Comparison of ENCODE assay signal across 19 cellular contexts in the genomic region with DNA sequence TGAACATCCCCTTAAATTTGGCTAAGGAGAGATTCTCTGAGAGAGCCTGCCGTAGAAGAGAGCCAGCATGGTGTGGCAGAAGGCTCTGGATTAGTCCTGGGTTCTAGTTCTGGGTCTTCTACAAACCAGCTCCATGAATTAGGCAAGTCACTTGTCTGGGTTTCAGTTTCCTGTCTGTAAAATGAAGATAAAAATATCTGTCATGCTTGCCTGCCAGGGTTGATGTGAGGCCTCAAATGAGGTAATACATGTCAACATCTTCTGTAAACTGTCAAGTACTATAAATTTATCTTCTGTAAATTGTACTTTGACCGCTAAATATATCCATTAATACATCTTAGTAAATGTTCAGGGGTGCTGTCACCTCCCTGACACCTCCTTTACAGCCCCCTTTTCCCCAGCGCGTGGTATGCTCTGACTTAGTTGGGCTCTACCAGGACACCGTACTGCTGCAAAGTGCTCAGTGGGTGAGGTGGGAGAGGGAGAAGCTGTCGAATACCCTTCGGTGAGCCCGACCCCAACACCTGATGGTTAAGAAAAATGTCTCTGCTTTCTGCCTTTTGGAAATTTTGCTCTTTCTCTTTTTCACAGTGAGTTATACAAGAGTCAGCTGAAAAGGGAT. TPM values are rescaled to one million over a fixed set of nuclear protein-coding genes. Genes with fewer than 3 reads are reported as not detected.
DNase-seq lines count a peak whose midpoint lies in the region; ATAC-seq and TF ChIP-seq lines count a peak whose summit lies in the region.
"Had no signal": no experiment of that assay in that cellular context is flagged by ENCODE, and none has a peak within 500 bp of the region (broad histone marks: within the 10 kb centered on the region; RNA-seq: fewer than 3 reads in every experiment).

No MANE protein-coding gene starts in this region.

- no peak for DNase-seq in activated CD4-positive, alpha-beta memory T cell treated with anti-CD3 and anti-CD28 coated beads, Interleukin-2, amount 10 ng/mL, durations not matched to agents 7 days and 5 days
- no peak for DNase-seq in activated CD4-positive, alpha-beta memory T cell treated with anti-CD3 and anti-CD28 coated beads for 36 hours
- DNase-seq in NOMO-1 (lab: John Stamatoyannopoulos, UW; ENCODE audit: unreplicated experiment in 2 of 2) = peak; percentile 66 to 88
- DNase-seq in endothelial cell (ENCODE audit: low spot score) = no peak
- DNase-seq in gastrocnemius medialis = no peak
- no peak for DNase-seq in tibial nerve (ENCODE audit: low spot score in 2 of 2)
- DNase-seq in H7 = no peak
- DNase-seq: activated T-cell treated with anti-CD3 and anti-CD28 coated beads, Interleukin-2, amount 50 U/mL, for 48 hours; head of caudate nucleus; IMR-90; left lung; NCI-H146; NCI-H748 treated with DMSO at 0.1 percent for 48 hours; SJCRH30; stimulated activated CD4-positive, alpha-beta T cell treated with anti-CD3 and anti-CD28 coated beads, Interleukin-12 subunit alpha, Interleukin-12 subunit beta, amount 100 ng/mL, for 4 hours; transverse colon had no signal

- TF ChIP-seq CTCF in endothelial cell (IDR thresholded peaks at IDR 0.05; ENCODE audit: unreplicated experiment) = no peak
- no peak for TF ChIP-seq CTCF in gastrocnemius medialis (IDR thresholded peaks at IDR 0.05 in 4 of 5, conservative IDR thresholded peaks at IDR 0.05 in 1 of 5)
- no peak for TF ChIP-seq CTCF in tibial nerve (IDR thresholded peaks at IDR 0.05)

- peak overlapping the region; percentile 59 for H3K27ac Mint-ChIP-seq in activated CD4-positive, alpha-beta memory T cell treated with anti-CD3 and anti-CD28 coated beads, Interleukin-2, amount 10 ng/mL, durations not matched to agents 7 days and 5 days
- no peak overlapping the region for H3K27ac Mint-ChIP-seq in activated CD4-positive, alpha-beta memory T cell treated with anti-CD3 and anti-CD28 coated beads for 36 hours
- H3K27ac Mint-ChIP-seq in endothelial cell (ENCODE audit: unreplicated experiment) = no peak overlapping the region

- TF ChIP-seq POLR2A in gastrocnemius medialis (IDR thresholded peaks at IDR 0.05) (no peak), tibial nerve (IDR thresholded peaks at IDR 0.05) (no peak)

- POLR2A ChIA-PET in activated CD4-positive, alpha-beta memory T cell treated with anti-CD3 and anti-CD28 coated beads, Interleukin-2, amount 10 ng/mL, durations not matched to agents 7 days and 5 days (lab: Charles Lee) = interaction anchor here (0.6 to 3.0 kb wide), 4 partner anchors 7 to 56 kb away, joined by 3 to 22 read pairs (median 4); partner anchors contain the start of gene RBX1
- POLR2A ChIA-PET in activated CD4-positive, alpha-beta memory T cell treated with anti-CD3 and anti-CD28 coated beads for 36 hours (lab: Charles Lee) = interaction anchor here (1.3 to 2.2 kb wide), 3 partner anchors 8 to 15 kb away, joined by 3 to 7 read pairs (median 5); partner anchors contain the start of gene RBX1

- ATAC-seq in gastrocnemius medialis (peak; percentile 39 to 91), GM18867 (IDR thresholded peaks at IDR 0.05; ENCODE audit: unreplicated experiment) (no peak)
- ATAC-seq: WTC11 had no signal

- no peak overlapping the region for H3K4me3 Mint-ChIP-seq in activated CD4-positive, alpha-beta memory T cell treated with anti-CD3 and anti-CD28 coated beads, Interleukin-2, amount 10 ng/mL, durations not matched to agents 7 days and 5 days
- no peak overlapping the region for H3K4me3 Mint-ChIP-seq in activated CD4-positive, alpha-beta memory T cell treated with anti-CD3 and anti-CD28 coated beads for 36 hours
- peak overlapping the region; percentile 12 for H3K4me3 Mint-ChIP-seq in endothelial cell (ENCODE audit: unreplicated experiment)
- H3K4me3 Mint-ChIP-seq: WTC11 had no signal

- H3K27me3 Mint-ChIP-seq in activated CD4-positive, alpha-beta memory T cell treated with anti-CD3 and anti-CD28 coated beads, Interleukin-2, amount 10 ng/mL, durations not matched to agents 7 days and 5 days = no peaks in the 10 kb centered on the region
- H3K27me3 Mint-ChIP-seq in activated CD4-positive, alpha-beta memory T cell treated with anti-CD3 and anti-CD28 coated beads for 36 hours = no peaks in the 10 kb centered on the region
- no peaks in the 10 kb centered on the region for H3K27me3 Mint-ChIP-seq in endothelial cell (ENCODE audit: unreplicated experiment)

- no peak overlapping the region for H3K4me3 ChIP-seq in gastrocnemius medialis
- no peak overlapping the region for H3K4me3 ChIP-seq in tibial nerve
- H3K4me3 ChIP-seq in H7 (ENCODE audit: insufficient read depth, low read depth, low read length) = no peak overlapping the region
- H3K4me3 ChIP-seq: breast epithelium, left lung, SJCRH30, transverse colon had no signal

- H3K27ac ChIP-seq in gastrocnemius medialis = peak overlapping the region; percentile 30 to 48 (median 42)
- no peak overlapping the region for H3K27ac ChIP-seq in tibial nerve
- H3K27ac ChIP-seq: breast epithelium, SJCRH30, transverse colon had no signal

- H3K36me3 ChIP-seq in gastrocnemius medialis (peaks cover 0 to 78% of the 10 kb centered on the region in 2 donors), tibial nerve (peaks cover 0 to 86% (median 0%) of the 10 kb centered on the region in 3 donors), H7 (replicated peaks; ENCODE audit: control insufficient read depth, insufficient read depth, low read length) (peaks cover 17% of the 10 kb centered on the region)
- H3K36me3 ChIP-seq: breast epithelium had no signal

- H3K9me3 ChIP-seq in gastrocnemius medialis = no peaks in the 10 kb centered on the region
- no peaks in the 10 kb centered on the region for H3K9me3 ChIP-seq in tibial nerve
- H3K9me3 ChIP-seq: breast epithelium, left lung, SJCRH30, transverse colon had no signal

- in situ Hi-C loops in gastrocnemius medialis (cut with MboI; ENCODE audit: low sequenced_read_pairs in 4 of 4) = no loop called here

- no peak for TF ChIP-seq EP300 in tibial nerve (IDR thresholded peaks at IDR 0.05)

- H3K9me3 Mint-ChIP-seq in activated CD4-positive, alpha-beta memory T cell treated with anti-CD3 and anti-CD28 coated beads, Interleukin-2, amount 10 ng/mL, durations not matched to agents 7 days and 5 days = no peaks in the 10 kb centered on the region
- H3K9me3 Mint-ChIP-seq in activated CD4-positive, alpha-beta memory T cell treated with anti-CD3 and anti-CD28 coated beads for 36 hours = no peaks in the 10 kb centered on the region
- no peaks in the 10 kb centered on the region for H3K9me3 Mint-ChIP-seq in endothelial cell (ENCODE audit: unreplicated experiment)
- H3K9me3 Mint-ChIP-seq: WTC11 had no signal

- H3K27me3 ChIP-seq in gastrocnemius medialis = no peaks in the 10 kb centered on the region
- no peaks in the 10 kb centered on the region for H3K27me3 ChIP-seq in tibial nerve
- no peaks in the 10 kb centered on the region for H3K27me3 ChIP-seq in H7 (ENCODE audit: control insufficient read depth, insufficient read depth, low read length)
- H3K27me3 ChIP-seq: breast epithelium, left lung, SJCRH30, transverse colon had no signal

- intact Hi-C loops in activated CD4-positive, alpha-beta memory T cell treated with anti-CD3 and anti-CD28 coated beads for 36 hours (cut with micrococcal nuclease) = no loop called here
- intact Hi-C loops in gastrocnemius medialis (cut with DNase I; ENCODE audit: low total_unique reads) = no loop called here

- H3K36me3 Mint-ChIP-seq in activated CD4-positive, alpha-beta memory T cell treated with anti-CD3 and anti-CD28 coated beads, Interleukin-2, amount 10 ng/mL, durations not matched to agents 7 days and 5 days (ENCODE audit: low read depth) = peaks cover 52% of the 10 kb centered on the region
- H3K36me3 Mint-ChIP-seq in activated CD4-positive, alpha-beta memory T cell treated with anti-CD3 and anti-CD28 coated beads for 36 hours = peaks cover 34% of the 10 kb centered on the region
- H3K36me3 Mint-ChIP-seq in endothelial cell (ENCODE audit: low read depth, unreplicated experiment) = peaks cover 30% of the 10 kb centered on the region

- H3K4me1 ChIP-seq in gastrocnemius medialis (peaks cover 8 to 9% of the 10 kb centered on the region in 2 donors), tibial nerve (peaks cover 0 to 8% (median 0%) of the 10 kb centered on the region in 4 donors)
- H3K4me1 ChIP-seq: breast epithelium, SJCRH30, transverse colon had no signal

- WGBS in tibial nerve, 2 donors = 91 to 94% methylated on average over 8 of the region's 8 CpGs

- peaks cover 20% of the 10 kb centered on the region for H3K4me1 Mint-ChIP-seq in activated CD4-positive, alpha-beta memory T cell treated with anti-CD3 and anti-CD28 coated beads, Interleukin-2, amount 10 ng/mL, durations not matched to agents 7 days and 5 days
- H3K4me1 Mint-ChIP-seq in activated CD4-positive, alpha-beta memory T cell treated with anti-CD3 and anti-CD28 coated beads for 36 hours (ENCODE audit: low read depth) = peaks cover 2% of the 10 kb centered on the region
- peaks cover 5% of the 10 kb centered on the region for H3K4me1 Mint-ChIP-seq in endothelial cell (ENCODE audit: unreplicated experiment)
- H3K4me1 Mint-ChIP-seq: WTC11 had no signal

- CTCF ChIA-PET in activated CD4-positive, alpha-beta memory T cell treated with anti-CD3 and anti-CD28 coated beads, Interleukin-2, amount 10 ng/mL, durations not matched to agents 7 days and 5 days (lab: Charles Lee) = interaction anchor here (2.1 kb wide), 1 partner anchor 43 kb away, joined by 5 read pairs; no protein-coding TSS in a partner anchor
- CTCF ChIA-PET in activated CD4-positive, alpha-beta memory T cell treated with anti-CD3 and anti-CD28 coated beads for 36 hours (lab: Charles Lee) = no interaction called here

RNA-seq across cellular contexts. Expression of gene RBX1, which starts 14.9 kb away (rescaled TPM):
- total RNA-seq in activated CD4-positive, alpha-beta memory T cell treated with anti-CD3 and anti-CD28 coated beads, Interleukin-2, amount 10 ng/mL, durations not matched to agents 7 days and 5 days = 10 to 100 TPM; 80.7 TPM
- total RNA-seq in activated CD4-positive, alpha-beta memory T cell treated with anti-CD3 and anti-CD28 coated beads for 36 hours = 10 to 100 TPM; 96.9 to 99.4 TPM
- total RNA-seq in endothelial cell (ENCODE audit: unreplicated experiment) (74.3 TPM), gastrocnemius medialis (10 to 100 TPM; 36.1 to 53.0 (median 46.7) TPM), tibial nerve (10 to 100 TPM; 27.7 to 62.6 (median 33.9) TPM)
- total RNA-seq in H7 (2014; rRNA removed; shearing (Covaris generic)) = 64.5 and 72.7 TPM in 2 replicates

Comparison
In these comparisons a context has a peak if more than half of its experiments do, and no peak if none do; other contexts are left out.
1. DNase-seq: peak in NOMO-1 (2 of 2); none in activated CD4-positive, alpha-beta memory T cell treated with anti-CD3 and anti-CD28 coated beads, Interleukin-2, amount 10 ng/mL, durations not matched to agents 7 days and 5 days (single experiment), activated CD4-positive, alpha-beta memory T cell treated with anti-CD3 and anti-CD28 coated beads for 36 hours (single experiment), endothelial cell (single experiment), gastrocnemius medialis (0 of 2), tibial nerve (0 of 2) and H7 (single experiment).
2. H3K27ac ChIP-seq: peak in gastrocnemius medialis (4 of 4); none in tibial nerve (0 of 4).